Comparison of ENCODE assay signal across 8 cellular contexts in the genomic region with DNA sequence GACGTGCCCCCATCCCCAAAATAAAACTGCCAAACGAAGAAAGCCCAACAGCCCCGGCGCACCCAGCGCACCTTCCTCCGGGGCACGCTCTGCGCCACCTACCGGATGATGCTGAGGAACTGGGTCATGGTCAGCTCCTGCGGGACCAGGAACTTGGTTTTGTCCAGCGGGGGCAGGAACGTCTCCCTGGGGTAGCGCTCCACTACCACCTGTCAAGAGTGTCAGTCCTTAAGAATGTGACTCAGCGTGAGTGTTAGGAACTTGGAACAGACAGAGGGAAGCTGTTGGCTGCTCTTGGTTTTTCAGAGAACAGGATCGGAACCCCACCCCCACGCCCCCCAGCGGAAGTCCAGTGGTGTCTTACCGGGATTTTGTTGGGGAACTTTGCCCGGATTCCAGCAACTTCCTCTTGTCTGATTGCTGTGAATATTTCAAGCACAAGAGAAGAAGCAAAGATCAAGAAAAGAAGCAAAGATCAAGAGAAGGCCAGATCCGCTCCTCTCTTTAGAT.
A peak's percentile ranks its signal among the peaks of the same experiment; 100 is the strongest.
DNase-seq lines count a peak whose midpoint lies in the region; ATAC-seq and TF ChIP-seq lines count a peak whose summit lies in the region.

No MANE protein-coding gene starts in this region.

- TF ChIP-seq CTCF in C4-2B (conservative IDR thresholded peaks at IDR 0.05) (peak; percentile 89), astrocyte of the spinal cord (IDR thresholded peaks at IDR 0.05; ENCODE audit: low read depth, low read length) (peak; percentile 73)

- H3K27ac Mint-ChIP-seq in T-helper 2 cell treated with Interferon-gamma antibody and Interleukin-4, amounts not matched to agents 5 μg/mL and 100 μg/mL, for 36 hours: no peak overlapping the region

- peak overlapping the region; percentile 71 for H3K4me3 Mint-ChIP-seq in T-helper 2 cell treated with Interferon-gamma antibody and Interleukin-4, amounts not matched to agents 5 μg/mL and 100 μg/mL, for 36 hours

- no peaks in the 10 kb centered on the region for H3K36me3 Mint-ChIP-seq in T-helper 2 cell treated with Interferon-gamma antibody and Interleukin-4, amounts not matched to agents 5 μg/mL and 100 μg/mL, for 36 hours (ENCODE audit: low read depth)

- H3K27me3 Mint-ChIP-seq in T-helper 2 cell treated with Interferon-gamma antibody and Interleukin-4, amounts not matched to agents 5 μg/mL and 100 μg/mL, for 36 hours (ENCODE audit: low read depth): no peaks in the 10 kb centered on the region

- in situ Hi-C loops in astrocyte of the spinal cord (cut with HindIII; ENCODE audit: low sequenced_read_pairs): no loop called here

- H3K36me3 ChIP-seq in iPS DF 6.9 (ENCODE audit: control insufficient read depth, insufficient read depth, low read length): no peaks in the 10 kb centered on the region

- H3K27me3 ChIP-seq in iPS DF 6.9 (ENCODE audit: control insufficient read depth, insufficient read depth, low read length): no peaks in the 10 kb centered on the region

- peaks cover 2% of the 10 kb centered on the region for H3K4me1 ChIP-seq in iPS DF 6.9 (ENCODE audit: control insufficient read depth, insufficient read depth, low read length)

- DNase-seq in HS-27A (ENCODE audit: low read depth) (peak; percentile 33), astrocyte of the spinal cord (ENCODE audit: low read depth, low spot score) (peak; percentile 84), iPS DF 6.9 (ENCODE audit: low read depth, low spot score) (no peak), skeletal muscle cell (ENCODE audit: low read depth) (peak; percentile 62), NCI-H1048 (lab: John Stamatoyannopoulos, UW) (no peak)
- peak; percentile 18 for DNase-seq in T-helper 2 cell treated with Interferon-gamma antibody and Interleukin-4, amounts not matched to agents 5 μg/mL and 100 μg/mL, for 36 hours (ENCODE audit: low spot score)

- H3K27ac ChIP-seq in C4-2B (no peak overlapping the region), iPS DF 6.9 (ENCODE audit: low read length) (no peak overlapping the region)

- peaks cover 4% of the 10 kb centered on the region for H3K4me1 Mint-ChIP-seq in T-helper 2 cell treated with Interferon-gamma antibody and Interleukin-4, amounts not matched to agents 5 μg/mL and 100 μg/mL, for 36 hours (ENCODE audit: low read depth)

- no peaks in the 10 kb centered on the region for H3K9me3 ChIP-seq in iPS DF 6.9 (ENCODE audit: control insufficient read depth, insufficient read depth, low read length)

- no CpG with 5 or more reads among the region's 20 CpGs for WGBS in iPS DF 6.9 (ENCODE audit: insufficient coverage, insufficient read length)

- peak overlapping the region; percentile 37 for H3K4me3 ChIP-seq in astrocyte of the spinal cord (ENCODE audit: low read depth, low read length)
- H3K4me3 ChIP-seq in iPS DF 6.9 (ENCODE audit: low read length): peak overlapping the region; percentile 48; the same call in 1 of the 2 replicates
- H3K4me3 ChIP-seq in skeletal muscle cell (ENCODE audit: low read depth, low read length): peak overlapping the region; percentile 33

- H3K9me3 Mint-ChIP-seq in T-helper 2 cell treated with Interferon-gamma antibody and Interleukin-4, amounts not matched to agents 5 μg/mL and 100 μg/mL, for 36 hours: no peaks in the 10 kb centered on the region

- ATAC-seq in GM19463 (IDR thresholded peaks at IDR 0.05; ENCODE audit: unreplicated experiment): peak; percentile 86

Comparison
In these comparisons a context has a peak if more than half of its experiments do, and no peak if none do; other contexts are left out.
1. DNase-seq: peak in HS-27A (single experiment), T-helper 2 cell treated with Interferon-gamma antibody and Interleukin-4, amounts not matched to agents 5 μg/mL and 100 μg/mL, for 36 hours (single experiment), astrocyte of the spinal cord (single experiment) and skeletal muscle cell (single experiment); none in iPS DF 6.9 (single experiment) and NCI-H1048 (single experiment).
2. Peak in every context shown above with its lines, with median percentiles within 50 percentile points of each other: H3K4me3 ChIP-seq.